18 cellular contexts compared by ENCODE assay signal in the genomic region with DNA sequence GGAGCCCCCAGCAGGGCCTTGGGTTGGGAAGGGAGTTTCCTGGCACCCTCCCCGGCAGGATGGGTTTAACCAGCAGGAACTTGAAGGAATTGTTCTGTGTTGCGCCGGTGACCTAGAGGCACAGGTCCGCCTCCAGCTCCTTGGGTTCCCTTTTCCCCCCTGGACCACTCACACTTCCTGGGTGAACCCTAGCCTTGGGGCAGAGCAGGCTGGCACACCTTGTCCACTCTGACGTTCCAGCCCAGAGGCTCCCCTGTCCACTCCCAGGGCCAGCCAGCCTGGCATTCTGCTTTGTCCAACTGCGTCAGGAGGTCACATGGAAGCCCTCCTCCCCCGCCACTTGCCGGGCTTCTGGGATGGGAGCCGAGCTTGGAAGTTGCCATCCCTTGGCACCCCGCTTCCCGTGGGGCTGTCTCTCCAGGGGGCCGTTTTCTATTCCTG. TPM values are rescaled to one million over a fixed set of nuclear protein-coding genes. Genes with fewer than 3 reads are reported as not detected.
DNase-seq lines count a peak whose midpoint lies in the region; ATAC-seq, FAIRE-seq and TF ChIP-seq lines count a peak whose summit lies in the region.
"Had no signal": no experiment of that assay in that cellular context is flagged by ENCODE, and none has a peak within 500 bp of the region (broad histone marks: within the 10 kb centered on the region; RNA-seq: fewer than 3 reads in every experiment).

No MANE protein-coding gene starts in this region.

- H3K23me2 ChIP-seq in H1 (ENCODE audit: low read depth, low read length) = no peaks in the 10 kb centered on the region

- no peak overlapping the region for H4K5ac ChIP-seq in H1 (ENCODE audit: insufficient read length, low read depth, low read length)

- no peak overlapping the region for H3K4me3 Mint-ChIP-seq in activated CD8-positive, alpha-beta memory T cell treated with anti-CD3 and anti-CD28 coated beads, Interleukin-2, amount 10 ng/mL, durations not matched to agents 7 days and 5 days
- H3K4me3 Mint-ChIP-seq: activated CD4-positive, alpha-beta memory T cell treated with anti-CD3 and anti-CD28 coated beads, Interleukin-2, amount 10 ng/mL, durations not matched to agents 7 days and 5 days; activated T-helper 1 cell treated with anti-CD3 and anti-CD28 coated beads, Interleukin-12 subunit alpha, Interleukin-12 subunit beta, Interleukin-2, Interleukin-4 antibody, amounts not matched to agents 30 ng/mL and 10 ng/mL and 1 ng/mL, durations not matched to agents 14 hours and 24 hours and 36 hours; memory B cell had no signal

- TF ChIP-seq EP300 in H1 (IDR thresholded peaks at IDR 0.05; ENCODE audit: borderline replicate concordance in 1 of 2, low read depth in 2 of 2, low read length in 2 of 2) = no peak

- H3K27ac ChIP-seq in H1 (ENCODE audit: low read depth, low read length) (peak overlapping the region; percentile 21; the same call in 1 of the 2 replicates), lower lobe of right lung (peak overlapping the region; percentile 79), gastrocnemius medialis (peak overlapping the region; percentile 91 to 97 (median 94))

- H2BK12ac ChIP-seq in H1 (ENCODE audit: low read depth, low read length) = no peak overlapping the region

- H3K27me3 Mint-ChIP-seq in activated CD8-positive, alpha-beta memory T cell treated with anti-CD3 and anti-CD28 coated beads, Interleukin-2, amount 10 ng/mL, durations not matched to agents 7 days and 5 days = no peaks in the 10 kb centered on the region
- H3K27me3 Mint-ChIP-seq: activated CD4-positive, alpha-beta memory T cell treated with anti-CD3 and anti-CD28 coated beads, Interleukin-2, amount 10 ng/mL, durations not matched to agents 7 days and 5 days; memory B cell had no signal

- POLR2A ChIA-PET in H1 (lab: Charles Lee; ENCODE audit: partially characterized antibody) = no interaction called here

- CTCF ChIA-PET in H1 (lab: Charles Lee; ENCODE audit: partially characterized antibody) = interaction anchor here (1.1 to 2.9 kb wide), 3 partner anchors 11 to 63 kb away, joined by 3 to 10 read pairs (median 6); no protein-coding TSS in a partner anchor
- CTCF ChIA-PET in activated CD8-positive, alpha-beta memory T cell treated with anti-CD3 and anti-CD28 coated beads, Interleukin-2, amount 10 ng/mL, durations not matched to agents 7 days and 5 days (lab: Charles Lee) = no interaction called here

- TF ChIP-seq RAD21 in H1 (IDR thresholded peaks at IDR 0.05 in 1 of 2, conservative IDR thresholded peaks at IDR 0.05 in 1 of 2; ENCODE audit: low read depth in 2 of 2, low read length in 2 of 2) = no peak

- H2BK120ac ChIP-seq in H1 (replicated peaks; ENCODE audit: low read depth, low read length) = no peak overlapping the region

- no peak overlapping the region; the same call in 1 of the 2 replicates for H2BK5ac ChIP-seq in H1 (ENCODE audit: low read depth, low read length)

- peaks cover 7% of the 10 kb centered on the region for H3K79me1 ChIP-seq in H1 (ENCODE audit: low read depth, low read length)

- no peaks in the 10 kb centered on the region for H3K79me2 ChIP-seq in H1 (ENCODE audit: control insufficient read depth in 1 of 2, insufficient read depth in 2 of 2, low read length in 2 of 2)

- 0 out of 7 replicates have a peak, but pooled peaks cover 0 to 2% (median 0%) of the 10 kb centered on the region in 4 experiments for H3K4me1 ChIP-seq in H1 (replicated peaks in 1 of 4; ENCODE audit: control insufficient read depth in 3 of 4, insufficient read depth in 4 of 4, low read length in 3 of 4)
- H3K4me1 ChIP-seq in lower lobe of right lung = peaks cover 52% of the 10 kb centered on the region
- peaks cover 65 to 84% of the 10 kb centered on the region in 2 donors for H3K4me1 ChIP-seq in gastrocnemius medialis

- no peak overlapping the region for H2AFZ ChIP-seq in H1 (ENCODE audit: low read length)

- no peak overlapping the region for H3K14ac ChIP-seq in H1 (ENCODE audit: insufficient read length)

- no peaks in the 10 kb centered on the region for H3K36me3 Mint-ChIP-seq in activated CD8-positive, alpha-beta memory T cell treated with anti-CD3 and anti-CD28 coated beads, Interleukin-2, amount 10 ng/mL, durations not matched to agents 7 days and 5 days

- no peak overlapping the region for H3K56ac ChIP-seq in H1 (replicated peaks; ENCODE audit: insufficient read length, low read depth, low read length)

- ATAC-seq in lower lobe of right lung (no peak), gastrocnemius medialis (peak in 1 of 2 donors; percentile 13), GM19351 (IDR thresholded peaks at IDR 0.05; ENCODE audit: unreplicated experiment) (no peak)
- ATAC-seq in activated CD8-positive, alpha-beta memory T cell treated with anti-CD3 and anti-CD28 coated beads, Interleukin-2, amount 10 ng/mL, durations not matched to agents 7 days and 5 days = no peak

- H3K18ac ChIP-seq in H1 (ENCODE audit: extremely low read depth, low read length) = no peak overlapping the region

- intact Hi-C loops in lower lobe of right lung (cut with DNase I) (no loop called here), gastrocnemius medialis (cut with DNase I; ENCODE audit: low total_unique reads) (loop anchor here (2.0 to 10.0 kb wide), 2 partner anchors 24 to 1484 kb away; no protein-coding TSS in a partner anchor)

- H3K4me2 ChIP-seq in H1 (ENCODE audit: insufficient read depth in 1 of 2, low read depth in 2 of 2, low read length in 2 of 2) = no peak overlapping the region

- no peak overlapping the region for H3K4ac ChIP-seq in H1 (replicated peaks; ENCODE audit: insufficient read length, low read depth, low read length)

- no peak overlapping the region for H4K91ac ChIP-seq in H1 (replicated peaks; ENCODE audit: insufficient read length, low read length)

- H3K36me3 ChIP-seq in H1 (ENCODE audit: control insufficient read depth in 2 of 4, insufficient read depth in 4 of 4, low read length in 3 of 4) (peaks cover 0 to 12% (median 3%) of the 10 kb centered on the region in 4 experiments; a peak in 5 of 8 replicates), lower lobe of right lung (peaks cover 44% of the 10 kb centered on the region), gastrocnemius medialis (peaks cover 0 to 10% of the 10 kb centered on the region in 2 donors)

- DNase-seq in AG20443 (ENCODE audit: low spot score) = peak; percentile 5
- DNase-seq in H1 (ENCODE audit: low read depth in 1 of 2, low spot score in 2 of 2) = no peak
- no peak for DNase-seq in lower lobe of right lung
- DNase-seq in gastrocnemius medialis = peak; percentile 58 to 82
- no peak for DNase-seq in activated CD8-positive, alpha-beta memory T cell treated with anti-CD3 and anti-CD28 coated beads, Interleukin-2, amount 10 ng/mL, durations not matched to agents 7 days and 5 days
- DNase-seq in stimulated activated CD4-positive, alpha-beta T cell treated with anti-CD3 and anti-CD28 coated beads, Interleukin-4, amount 100 ng/mL, for 1 hour = no peak
- DNase-seq in H4 (ENCODE audit: low spot score) = no peak
- DNase-seq: activated CD4-positive, alpha-beta memory T cell treated with anti-CD3 and anti-CD28 coated beads, Interleukin-2, amount 10 ng/mL, durations not matched to agents 7 days and 5 days; COR-L47; cortex of kidney; NCI-H1436; NCI-H345; occipital lobe had no signal

- TF ChIP-seq POLR2A in H1 (IDR thresholded peaks at IDR 0.05; ENCODE audit: control extremely low read depth in 1 of 2, low read depth in 2 of 2, low read length in 2 of 2) (no peak), gastrocnemius medialis (IDR thresholded peaks at IDR 0.05) (peak in 1 of 2 donors; percentile 30)

- H3K27ac Mint-ChIP-seq in activated CD8-positive, alpha-beta memory T cell treated with anti-CD3 and anti-CD28 coated beads, Interleukin-2, amount 10 ng/mL, durations not matched to agents 7 days and 5 days = no peak overlapping the region
- H3K27ac Mint-ChIP-seq: activated CD4-positive, alpha-beta memory T cell treated with anti-CD3 and anti-CD28 coated beads, Interleukin-2, amount 10 ng/mL, durations not matched to agents 7 days and 5 days; activated T-helper 1 cell treated with anti-CD3 and anti-CD28 coated beads, Interleukin-12 subunit alpha, Interleukin-12 subunit beta, Interleukin-2, Interleukin-4 antibody, amounts not matched to agents 30 ng/mL and 10 ng/mL and 1 ng/mL, durations not matched to agents 14 hours and 24 hours and 36 hours; memory B cell had no signal

- TF ChIP-seq CTCF in H1 (IDR thresholded peaks at IDR 0.05; ENCODE audit: control extremely low read depth in 1 of 3, insufficient read depth in 1 of 3, low read depth in 1 of 3, low read length in 3 of 3) = no peak
- TF ChIP-seq CTCF in lower lobe of right lung (IDR thresholded peaks at IDR 0.05) = no peak
- TF ChIP-seq CTCF in gastrocnemius medialis (IDR thresholded peaks at IDR 0.05 in 4 of 5, conservative IDR thresholded peaks at IDR 0.05 in 1 of 5) = no peak

- H3K4me3 ChIP-seq in H1 (ENCODE audit: extremely low read depth in 1 of 4, insufficient read depth in 2 of 4, low read depth in 3 of 4, low read length in 4 of 4) (no peak overlapping the region), lower lobe of right lung (peak overlapping the region; percentile 12), gastrocnemius medialis (peak overlapping the region in 3 of 4 donors; percentile 3 to 9 (median 3))

- no peak overlapping the region for H4K8ac ChIP-seq in H1 (ENCODE audit: extremely low read depth, insufficient read depth, low read length)

- no peak overlapping the region for H2AK5ac ChIP-seq in H1 (ENCODE audit: low read depth, low read length)

- in situ Hi-C loops in gastrocnemius medialis (cut with MboI; ENCODE audit: low sequenced_read_pairs in 4 of 4) = no loop called here

- H3K9me3 ChIP-seq in H1 (ENCODE audit: insufficient read depth in 2 of 2, low read depth in 1 of 2, low read length in 1 of 2) = no peaks in the 10 kb centered on the region
- H3K9me3 ChIP-seq in lower lobe of right lung = no peaks in the 10 kb centered on the region
- H3K9me3 ChIP-seq in gastrocnemius medialis = no peaks in the 10 kb centered on the region

- H2BK20ac ChIP-seq in H1 (ENCODE audit: low read length) = no peak overlapping the region

- H4K20me1 ChIP-seq in H1 (replicated peaks in 1 of 2; ENCODE audit: control insufficient read depth in 1 of 2, insufficient read depth in 2 of 2, low read length in 2 of 2) = peaks cover 0 to 19% of the 10 kb centered on the region in 2 experiments

- H3K27me3 ChIP-seq in H1 (replicated peaks in 1 of 4; ENCODE audit: control insufficient read depth in 3 of 4, extremely low read depth in 1 of 4, insufficient read depth in 3 of 4, low read length in 3 of 4) (no peaks in the 10 kb centered on the region), lower lobe of right lung (ENCODE audit: low read depth) (no peaks in the 10 kb centered on the region), gastrocnemius medialis (no peaks in the 10 kb centered on the region)

- H3K9me3 Mint-ChIP-seq in activated CD8-positive, alpha-beta memory T cell treated with anti-CD3 and anti-CD28 coated beads, Interleukin-2, amount 10 ng/mL, durations not matched to agents 7 days and 5 days (ENCODE audit: low read depth) = no peaks in the 10 kb centered on the region
- H3K9me3 Mint-ChIP-seq: activated CD4-positive, alpha-beta memory T cell treated with anti-CD3 and anti-CD28 coated beads, Interleukin-2, amount 10 ng/mL, durations not matched to agents 7 days and 5 days; activated T-helper 1 cell treated with anti-CD3 and anti-CD28 coated beads, Interleukin-12 subunit alpha, Interleukin-12 subunit beta, Interleukin-2, Interleukin-4 antibody, amounts not matched to agents 30 ng/mL and 10 ng/mL and 1 ng/mL, durations not matched to agents 14 hours and 24 hours and 36 hours; memory B cell had no signal

- WGBS in H1 (ENCODE audit: extremely low coverage in 1 of 2, insufficient coverage in 1 of 2, insufficient read length in 1 of 2, insufficient replicate concordance in 2 of 2, low coverage in 1 of 2, low lambda C conversion rate in 2 of 2, missing lambda C conversion rate in 1 of 2), 2 experiments = 90% methylated on average over 10 of the region's 12 CpGs; no CpG with 5 or more reads in 1 of the 2 experiments

- no peaks in the 10 kb centered on the region for H3K4me1 Mint-ChIP-seq in activated CD8-positive, alpha-beta memory T cell treated with anti-CD3 and anti-CD28 coated beads, Interleukin-2, amount 10 ng/mL, durations not matched to agents 7 days and 5 days
- H3K4me1 Mint-ChIP-seq: memory B cell had no signal

- H3K23ac ChIP-seq in H1 (ENCODE audit: insufficient read length) = no peak overlapping the region

- H2BK15ac ChIP-seq in H1 (ENCODE audit: low read length) = no peak overlapping the region

- FAIRE-seq in H1 (lab: Jason Lieb, UNC) = no peak
- FAIRE-seq: GM12892, TTC549 had no signal

- H3K9ac ChIP-seq in H1 (replicated peaks in 1 of 4; ENCODE audit: extremely low read depth in 1 of 4, low read depth in 3 of 4, low read length in 3 of 4) = no peak overlapping the region

RNA-seq across cellular contexts. Expression of gene TMEM120A, which starts 25.8 kb away (rescaled TPM):
- 15.6 and 21.2 TPM in 2 replicates for total RNA-seq in H1 (2021; fragmentation: NEBNext Ultra II Directional; extraction: Animal tissue kit (Norgen Biotek cat#: 25700))
- polyA plus RNA-seq in H1 (2011; rRNA removed) = 48.8 and 49.9 TPM in 2 replicates
- polyA plus RNA-seq in H1 (2011; cell fraction: cytosol; rRNA removed) = 39.3 TPM
- polyA plus RNA-seq in H1 (2011; cell fraction: nucleus; rRNA removed) = 61.7 TPM
- polyA plus RNA-seq in H1 (2012, experiment 1 of 2) = 22.0 to 30.6 TPM (median 26.8 TPM) in 4 replicates
- 35.9 TPM for polyA plus RNA-seq in H1 (2012, experiment 2 of 2)
- polyA plus RNA-seq in H1 (2013, experiment 1 of 2) = 22.2 TPM
- polyA plus RNA-seq in H1 (2013, experiment 2 of 2) = 24.9 TPM
- polyA minus RNA-seq in H1 (2011; rRNA and poly(A)+ RNA removed) = 73.1 and 86.8 TPM in 2 replicates
- polyA minus RNA-seq in H1 (2011; cell fraction: cytosol; rRNA and poly(A)+ RNA removed) = 11.7 TPM
- polyA minus RNA-seq in H1 (2011; cell fraction: nucleus; rRNA and poly(A)+ RNA removed) = 20.8 TPM
- 42.7 TPM for total RNA-seq in lower lobe of right lung
- 10 to 100 TPM; 21.3 to 56.7 (median 38.2) TPM for total RNA-seq in gastrocnemius medialis
- 10 to 100 TPM; 25.4 to 27.0 TPM for total RNA-seq in activated CD8-positive, alpha-beta memory T cell treated with anti-CD3 and anti-CD28 coated beads, Interleukin-2, amount 10 ng/mL, durations not matched to agents 7 days and 5 days
- total RNA-seq in H4 (2014; rRNA removed; shearing (Covaris generic)) = 26.0 and 28.7 TPM in 2 replicates

RNA-seq across cellular contexts. Expression of gene POR, which starts 53.6 kb away (rescaled TPM):
- 127 and 144 TPM in 2 replicates for total RNA-seq in H1 (2021; fragmentation: NEBNext Ultra II Directional; extraction: Animal tissue kit (Norgen Biotek cat#: 25700))
- 98.7 and 213 TPM in 2 replicates for polyA plus RNA-seq in H1 (2011; rRNA removed)
- polyA plus RNA-seq in H1 (2011; cell fraction: cytosol; rRNA removed) = 143 TPM
- polyA plus RNA-seq in H1 (2011; cell fraction: nucleus; rRNA removed) = 390 TPM
- polyA plus RNA-seq in H1 (2012, experiment 1 of 2) = 65.5 to 111 TPM (median 109 TPM) in 4 replicates
- 172 TPM for polyA plus RNA-seq in H1 (2012, experiment 2 of 2)
- 204 TPM for polyA plus RNA-seq in H1 (2013, experiment 1 of 2)
- 195 TPM for polyA plus RNA-seq in H1 (2013, experiment 2 of 2)
- 51.2 and 71.3 TPM in 2 replicates for polyA minus RNA-seq in H1 (2011; rRNA and poly(A)+ RNA removed)
- 118 TPM for polyA minus RNA-seq in H1 (2011; cell fraction: cytosol; rRNA and poly(A)+ RNA removed)
- polyA minus RNA-seq in H1 (2011; cell fraction: nucleus; rRNA and poly(A)+ RNA removed) = 98.3 TPM
- total RNA-seq in lower lobe of right lung (244 TPM), gastrocnemius medialis (100 to 1,000 TPM in 3 of 4 donors, 10 to 100 TPM in 1; 85.7 to 218 (median 115) TPM)
- total RNA-seq in activated CD8-positive, alpha-beta memory T cell treated with anti-CD3 and anti-CD28 coated beads, Interleukin-2, amount 10 ng/mL, durations not matched to agents 7 days and 5 days = 10 to 100 TPM; 52.0 to 57.6 TPM
- total RNA-seq in H4 (2014; rRNA removed; shearing (Covaris generic)) = 118 and 121 TPM in 2 replicates

Comparison
In these comparisons a context has a peak if more than half of its experiments do, and no peak if none do; other contexts are left out.
1. DNase-seq: peak in AG20443 (single experiment) and gastrocnemius medialis (2 of 2); none in H1 (0 of 2), lower lobe of right lung (single experiment), activated CD8-positive, alpha-beta memory T cell treated with anti-CD3 and anti-CD28 coated beads, Interleukin-2, amount 10 ng/mL, durations not matched to agents 7 days and 5 days (single experiment), stimulated activated CD4-positive, alpha-beta T cell treated with anti-CD3 and anti-CD28 coated beads, Interleukin-4, amount 100 ng/mL, for 1 hour (single experiment) and H4 (single experiment).
2. H3K27ac ChIP-seq: peak in every context shown above with its lines; median percentile 94 in gastrocnemius medialis; 79 in lower lobe of right lung; 21 in H1.
3. H3K4me3 ChIP-seq: peak in lower lobe of right lung (single experiment) and gastrocnemius medialis (3 of 4); none in H1 (0 of 4).